Comparison of ENCODE assay signal across 1 cellular context in the genomic region with DNA sequence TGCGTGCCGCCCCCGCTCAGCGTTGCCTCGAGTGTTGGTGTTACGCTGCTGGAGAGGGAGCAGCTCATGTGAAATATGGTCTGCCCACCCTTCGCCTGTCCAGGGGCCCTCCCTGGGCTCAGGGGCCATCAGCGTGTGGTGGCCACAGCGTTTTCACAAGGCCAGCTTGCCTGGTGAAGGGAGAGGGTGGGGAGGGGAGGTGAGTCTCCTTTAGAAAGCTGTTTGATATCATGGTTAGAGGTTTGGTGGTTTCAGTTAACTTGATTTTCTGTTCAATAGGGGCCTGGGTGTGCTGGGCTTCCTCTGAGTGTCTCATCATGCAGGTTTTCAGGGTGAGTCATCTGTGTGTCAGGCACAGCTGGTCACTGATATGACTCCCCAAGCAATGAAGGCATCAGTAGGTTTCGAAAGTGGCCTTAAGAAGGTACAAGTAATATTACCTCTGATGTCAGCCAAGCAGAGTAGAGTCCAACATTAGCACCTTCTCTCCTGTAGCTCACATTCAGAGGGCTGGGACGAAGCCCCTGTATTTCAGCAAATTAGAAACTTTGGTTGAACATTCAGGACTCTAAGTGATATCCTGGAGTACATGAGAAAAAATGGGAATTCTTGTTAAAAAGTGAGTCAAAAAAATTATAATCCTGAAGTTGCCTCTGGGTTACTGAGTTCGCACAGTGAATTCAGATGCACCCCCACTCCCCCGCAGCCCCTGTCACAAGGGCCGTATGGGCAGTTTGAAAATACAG.
TF ChIP-seq lines count a peak whose summit lies in the region.

No MANE protein-coding gene starts in this region.

TF ChIP-seq in K562, 482 proteins besides CTCF, POLR2A, EP300 and RAD21 (continued from another document and continues in another):
- TF ChIP-seq, protein P1, sequence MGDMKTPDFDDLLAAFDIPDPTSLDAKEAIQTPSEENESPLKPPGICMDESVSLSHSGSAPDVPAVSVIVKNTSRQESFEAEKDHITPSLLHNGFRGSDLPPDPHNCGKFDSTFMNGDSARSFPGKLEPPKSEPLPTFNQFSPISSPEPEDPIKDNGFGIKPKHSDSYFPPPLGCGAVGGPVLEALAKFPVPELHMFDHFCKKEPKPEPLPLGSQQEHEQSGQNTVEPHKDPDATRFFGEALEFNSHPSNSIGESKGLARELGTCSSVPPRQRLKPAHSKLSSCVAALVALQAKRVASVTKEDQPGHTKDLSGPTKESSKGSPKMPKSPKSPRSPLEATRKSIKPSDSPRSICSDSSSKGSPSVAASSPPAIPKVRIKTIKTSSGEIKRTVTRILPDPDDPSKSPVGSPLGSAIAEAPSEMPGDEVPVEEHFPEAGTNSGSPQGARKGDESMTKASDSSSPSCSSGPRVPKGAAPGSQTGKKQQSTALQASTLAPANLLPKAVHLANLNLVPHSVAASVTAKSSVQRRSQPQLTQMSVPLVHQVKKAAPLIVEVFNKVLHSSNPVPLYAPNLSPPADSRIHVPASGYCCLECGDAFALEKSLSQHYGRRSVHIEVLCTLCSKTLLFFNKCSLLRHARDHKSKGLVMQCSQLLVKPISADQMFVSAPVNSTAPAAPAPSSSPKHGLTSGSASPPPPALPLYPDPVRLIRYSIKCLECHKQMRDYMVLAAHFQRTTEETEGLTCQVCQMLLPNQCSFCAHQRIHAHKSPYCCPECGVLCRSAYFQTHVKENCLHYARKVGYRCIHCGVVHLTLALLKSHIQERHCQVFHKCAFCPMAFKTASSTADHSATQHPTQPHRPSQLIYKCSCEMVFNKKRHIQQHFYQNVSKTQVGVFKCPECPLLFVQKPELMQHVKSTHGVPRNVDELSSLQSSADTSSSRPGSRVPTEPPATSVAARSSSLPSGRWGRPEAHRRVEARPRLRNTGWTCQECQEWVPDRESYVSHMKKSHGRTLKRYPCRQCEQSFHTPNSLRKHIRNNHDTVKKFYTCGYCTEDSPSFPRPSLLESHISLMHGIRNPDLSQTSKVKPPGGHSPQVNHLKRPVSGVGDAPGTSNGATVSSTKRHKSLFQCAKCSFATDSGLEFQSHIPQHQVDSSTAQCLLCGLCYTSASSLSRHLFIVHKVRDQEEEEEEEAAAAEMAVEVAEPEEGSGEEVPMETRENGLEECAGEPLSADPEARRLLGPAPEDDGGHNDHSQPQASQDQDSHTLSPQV (IDR thresholded peaks at IDR 0.05): peak; percentile 87
- TF ChIP-seq LEF1 (IDR thresholded peaks at IDR 0.05) (peak; percentile 93), TEAD1 (CRISPR knock-in tag; IDR thresholded peaks at IDR 0.05) (0 out of 4 replicates have a peak, but pooled peaks of 1 of the 2 experiments have one; percentile 35), ZNF24 (IDR thresholded peaks at IDR 0.05) (no peak), CEBPB (tag; IDR thresholded peaks at IDR 0.05) (peak; percentile 62), SMAD1 (IDR thresholded peaks at IDR 0.05; ENCODE audit: low read depth, low read length, partially characterized antibody) (no peak), MAFF (IDR thresholded peaks at IDR 0.05; ENCODE audit: low read length) (no peak), BRD4 (IDR thresholded peaks at IDR 0.05) (no peak), KHSRP (IDR thresholded peaks at IDR 0.05) (no peak), MBD2 (IDR thresholded peaks at IDR 0.05; ENCODE audit: borderline replicate concordance, low read depth) (no peak), ZNF224 (CRISPR knock-in tag; IDR thresholded peaks at IDR 0.05) (no peak), MTA3 (IDR thresholded peaks at IDR 0.05; ENCODE audit: borderline replicate concordance) (0 out of 2 replicates have a peak, but pooled peaks have one; percentile 44), GATAD2A (IDR thresholded peaks at IDR 0.05) (no peak), SMAD3 (CRISPR knock-in tag; conservative IDR thresholded peaks at IDR 0.05) (no peak), ILK (tag; IDR thresholded peaks at IDR 0.05; ENCODE audit: borderline replicate concordance, low read depth) (no peak), PHF8 (IDR thresholded peaks at IDR 0.05; ENCODE audit: borderline replicate concordance, low read length) (0 out of 2 replicates have a peak, but pooled peaks have one; percentile 12), PML (IDR thresholded peaks at IDR 0.05; ENCODE audit: low read length) (peak; percentile 74), ZNF551 (CRISPR knock-in tag; IDR thresholded peaks at IDR 0.05) (no peak), TRIM28 (IDR thresholded peaks at IDR 0.05) (no peak), ARID1B (IDR thresholded peaks at IDR 0.05) (peak; percentile 97), PRPF4 (IDR thresholded peaks at IDR 0.05; ENCODE audit: insufficient read depth, low read depth, low read length, poor library complexity, severe bottlenecking) (no peak), MAFG (tag; conservative IDR thresholded peaks at IDR 0.05) (peak; percentile 49), CREBBP (IDR thresholded peaks at IDR 0.05; ENCODE audit: low read depth, low read length) (no peak)
- TF ChIP-seq, protein P2, sequence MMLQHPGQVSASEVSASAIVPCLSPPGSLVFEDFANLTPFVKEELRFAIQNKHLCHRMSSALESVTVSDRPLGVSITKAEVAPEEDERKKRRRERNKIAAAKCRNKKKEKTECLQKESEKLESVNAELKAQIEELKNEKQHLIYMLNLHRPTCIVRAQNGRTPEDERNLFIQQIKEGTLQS (IDR thresholded peaks at IDR 0.05): peak; percentile 98
- TF ChIP-seq, protein P2 (CRISPR knock-in tag; conservative IDR thresholded peaks at IDR 0.05): peak; percentile 96
- TF ChIP-seq, protein P3, sequence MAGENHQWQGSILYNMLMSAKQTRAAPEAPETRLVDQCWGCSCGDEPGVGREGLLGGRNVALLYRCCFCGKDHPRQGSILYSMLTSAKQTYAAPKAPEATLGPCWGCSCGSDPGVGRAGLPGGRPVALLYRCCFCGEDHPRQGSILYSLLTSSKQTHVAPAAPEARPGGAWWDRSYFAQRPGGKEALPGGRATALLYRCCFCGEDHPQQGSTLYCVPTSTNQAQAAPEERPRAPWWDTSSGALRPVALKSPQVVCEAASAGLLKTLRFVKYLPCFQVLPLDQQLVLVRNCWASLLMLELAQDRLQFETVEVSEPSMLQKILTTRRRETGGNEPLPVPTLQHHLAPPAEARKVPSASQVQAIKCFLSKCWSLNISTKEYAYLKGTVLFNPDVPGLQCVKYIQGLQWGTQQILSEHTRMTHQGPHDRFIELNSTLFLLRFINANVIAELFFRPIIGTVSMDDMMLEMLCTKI (IDR thresholded peaks at IDR 0.05; ENCODE audit: partially characterized antibody): no peak
- TF ChIP-seq, protein P4, sequence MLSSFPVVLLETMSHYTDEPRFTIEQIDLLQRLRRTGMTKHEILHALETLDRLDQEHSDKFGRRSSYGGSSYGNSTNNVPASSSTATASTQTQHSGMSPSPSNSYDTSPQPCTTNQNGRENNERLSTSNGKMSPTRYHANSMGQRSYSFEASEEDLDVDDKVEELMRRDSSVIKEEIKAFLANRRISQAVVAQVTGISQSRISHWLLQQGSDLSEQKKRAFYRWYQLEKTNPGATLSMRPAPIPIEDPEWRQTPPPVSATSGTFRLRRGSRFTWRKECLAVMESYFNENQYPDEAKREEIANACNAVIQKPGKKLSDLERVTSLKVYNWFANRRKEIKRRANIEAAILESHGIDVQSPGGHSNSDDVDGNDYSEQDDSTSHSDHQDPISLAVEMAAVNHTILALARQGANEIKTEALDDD (IDR thresholded peaks at IDR 0.05): peak; percentile 87
- TF ChIP-seq, protein P5, sequence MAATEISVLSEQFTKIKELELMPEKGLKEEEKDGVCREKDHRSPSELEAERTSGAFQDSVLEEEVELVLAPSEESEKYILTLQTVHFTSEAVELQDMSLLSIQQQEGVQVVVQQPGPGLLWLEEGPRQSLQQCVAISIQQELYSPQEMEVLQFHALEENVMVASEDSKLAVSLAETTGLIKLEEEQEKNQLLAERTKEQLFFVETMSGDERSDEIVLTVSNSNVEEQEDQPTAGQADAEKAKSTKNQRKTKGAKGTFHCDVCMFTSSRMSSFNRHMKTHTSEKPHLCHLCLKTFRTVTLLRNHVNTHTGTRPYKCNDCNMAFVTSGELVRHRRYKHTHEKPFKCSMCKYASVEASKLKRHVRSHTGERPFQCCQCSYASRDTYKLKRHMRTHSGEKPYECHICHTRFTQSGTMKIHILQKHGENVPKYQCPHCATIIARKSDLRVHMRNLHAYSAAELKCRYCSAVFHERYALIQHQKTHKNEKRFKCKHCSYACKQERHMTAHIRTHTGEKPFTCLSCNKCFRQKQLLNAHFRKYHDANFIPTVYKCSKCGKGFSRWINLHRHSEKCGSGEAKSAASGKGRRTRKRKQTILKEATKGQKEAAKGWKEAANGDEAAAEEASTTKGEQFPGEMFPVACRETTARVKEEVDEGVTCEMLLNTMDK (IDR thresholded peaks at IDR 0.05; ENCODE audit: borderline replicate concordance, insufficient read depth, low read depth, low read length, poor library complexity, severe bottlenecking): no peak
- TF ChIP-seq, protein P6, sequence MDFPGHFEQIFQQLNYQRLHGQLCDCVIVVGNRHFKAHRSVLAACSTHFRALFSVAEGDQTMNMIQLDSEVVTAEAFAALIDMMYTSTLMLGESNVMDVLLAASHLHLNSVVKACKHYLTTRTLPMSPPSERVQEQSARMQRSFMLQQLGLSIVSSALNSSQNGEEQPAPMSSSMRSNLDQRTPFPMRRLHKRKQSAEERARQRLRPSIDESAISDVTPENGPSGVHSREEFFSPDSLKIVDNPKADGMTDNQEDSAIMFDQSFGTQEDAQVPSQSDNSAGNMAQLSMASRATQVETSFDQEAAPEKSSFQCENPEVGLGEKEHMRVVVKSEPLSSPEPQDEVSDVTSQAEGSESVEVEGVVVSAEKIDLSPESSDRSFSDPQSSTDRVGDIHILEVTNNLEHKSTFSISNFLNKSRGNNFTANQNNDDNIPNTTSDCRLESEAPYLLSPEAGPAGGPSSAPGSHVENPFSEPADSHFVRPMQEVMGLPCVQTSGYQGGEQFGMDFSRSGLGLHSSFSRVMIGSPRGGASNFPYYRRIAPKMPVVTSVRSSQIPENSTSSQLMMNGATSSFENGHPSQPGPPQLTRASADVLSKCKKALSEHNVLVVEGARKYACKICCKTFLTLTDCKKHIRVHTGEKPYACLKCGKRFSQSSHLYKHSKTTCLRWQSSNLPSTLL (IDR thresholded peaks at IDR 0.05): no peak; the same call in none of the 2 replicates
- TF ChIP-seq, protein P7, sequence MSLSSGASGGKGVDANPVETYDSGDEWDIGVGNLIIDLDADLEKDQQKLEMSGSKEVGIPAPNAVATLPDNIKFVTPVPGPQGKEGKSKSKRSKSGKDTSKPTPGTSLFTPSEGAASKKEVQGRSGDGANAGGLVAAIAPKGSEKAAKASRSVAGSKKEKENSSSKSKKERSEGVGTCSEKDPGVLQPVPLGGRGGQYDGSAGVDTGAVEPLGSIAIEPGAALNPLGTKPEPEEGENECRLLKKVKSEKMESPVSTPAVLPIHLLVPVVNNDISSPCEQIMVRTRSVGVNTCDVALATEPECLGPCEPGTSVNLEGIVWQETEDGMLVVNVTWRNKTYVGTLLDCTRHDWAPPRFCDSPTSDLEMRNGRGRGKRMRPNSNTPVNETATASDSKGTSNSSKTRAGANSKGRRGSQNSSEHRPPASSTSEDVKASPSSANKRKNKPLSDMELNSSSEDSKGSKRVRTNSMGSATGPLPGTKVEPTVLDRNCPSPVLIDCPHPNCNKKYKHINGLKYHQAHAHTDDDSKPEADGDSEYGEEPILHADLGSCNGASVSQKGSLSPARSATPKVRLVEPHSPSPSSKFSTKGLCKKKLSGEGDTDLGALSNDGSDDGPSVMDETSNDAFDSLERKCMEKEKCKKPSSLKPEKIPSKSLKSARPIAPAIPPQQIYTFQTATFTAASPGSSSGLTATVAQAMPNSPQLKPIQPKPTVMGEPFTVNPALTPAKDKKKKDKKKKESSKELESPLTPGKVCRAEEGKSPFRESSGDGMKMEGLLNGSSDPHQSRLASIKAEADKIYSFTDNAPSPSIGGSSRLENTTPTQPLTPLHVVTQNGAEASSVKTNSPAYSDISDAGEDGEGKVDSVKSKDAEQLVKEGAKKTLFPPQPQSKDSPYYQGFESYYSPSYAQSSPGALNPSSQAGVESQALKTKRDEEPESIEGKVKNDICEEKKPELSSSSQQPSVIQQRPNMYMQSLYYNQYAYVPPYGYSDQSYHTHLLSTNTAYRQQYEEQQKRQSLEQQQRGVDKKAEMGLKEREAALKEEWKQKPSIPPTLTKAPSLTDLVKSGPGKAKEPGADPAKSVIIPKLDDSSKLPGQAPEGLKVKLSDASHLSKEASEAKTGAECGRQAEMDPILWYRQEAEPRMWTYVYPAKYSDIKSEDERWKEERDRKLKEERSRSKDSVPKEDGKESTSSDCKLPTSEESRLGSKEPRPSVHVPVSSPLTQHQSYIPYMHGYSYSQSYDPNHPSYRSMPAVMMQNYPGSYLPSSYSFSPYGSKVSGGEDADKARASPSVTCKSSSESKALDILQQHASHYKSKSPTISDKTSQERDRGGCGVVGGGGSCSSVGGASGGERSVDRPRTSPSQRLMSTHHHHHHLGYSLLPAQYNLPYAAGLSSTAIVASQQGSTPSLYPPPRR (CRISPR knock-in tag; IDR thresholded peaks at IDR 0.05; ENCODE audit: borderline replicate concordance): no peak
- TF ChIP-seq, protein P8, sequence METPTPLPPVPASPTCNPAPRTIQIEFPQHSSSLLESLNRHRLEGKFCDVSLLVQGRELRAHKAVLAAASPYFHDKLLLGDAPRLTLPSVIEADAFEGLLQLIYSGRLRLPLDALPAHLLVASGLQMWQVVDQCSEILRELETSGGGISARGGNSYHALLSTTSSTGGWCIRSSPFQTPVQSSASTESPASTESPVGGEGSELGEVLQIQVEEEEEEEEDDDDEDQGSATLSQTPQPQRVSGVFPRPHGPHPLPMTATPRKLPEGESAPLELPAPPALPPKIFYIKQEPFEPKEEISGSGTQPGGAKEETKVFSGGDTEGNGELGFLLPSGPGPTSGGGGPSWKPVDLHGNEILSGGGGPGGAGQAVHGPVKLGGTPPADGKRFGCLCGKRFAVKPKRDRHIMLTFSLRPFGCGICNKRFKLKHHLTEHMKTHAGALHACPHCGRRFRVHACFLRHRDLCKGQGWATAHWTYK (CRISPR knock-in tag; IDR thresholded peaks at IDR 0.05): no peak
- TF ChIP-seq, protein P9, sequence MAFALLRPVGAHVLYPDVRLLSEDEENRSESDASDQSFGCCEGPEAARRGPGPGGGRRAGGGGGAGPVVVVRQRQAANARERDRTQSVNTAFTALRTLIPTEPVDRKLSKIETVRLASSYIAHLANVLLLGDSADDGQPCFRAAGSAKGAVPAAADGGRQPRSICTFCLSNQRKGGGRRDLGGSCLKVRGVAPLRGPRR (CRISPR knock-in tag; IDR thresholded peaks at IDR 0.05): no peak
- TF ChIP-seq, protein P10, sequence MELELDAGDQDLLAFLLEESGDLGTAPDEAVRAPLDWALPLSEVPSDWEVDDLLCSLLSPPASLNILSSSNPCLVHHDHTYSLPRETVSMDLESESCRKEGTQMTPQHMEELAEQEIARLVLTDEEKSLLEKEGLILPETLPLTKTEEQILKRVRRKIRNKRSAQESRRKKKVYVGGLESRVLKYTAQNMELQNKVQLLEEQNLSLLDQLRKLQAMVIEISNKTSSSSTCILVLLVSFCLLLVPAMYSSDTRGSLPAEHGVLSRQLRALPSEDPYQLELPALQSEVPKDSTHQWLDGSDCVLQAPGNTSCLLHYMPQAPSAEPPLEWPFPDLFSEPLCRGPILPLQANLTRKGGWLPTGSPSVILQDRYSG (tag; conservative IDR thresholded peaks at IDR 0.05; ENCODE audit: low read depth): no peak
- TF ChIP-seq, protein P11, sequence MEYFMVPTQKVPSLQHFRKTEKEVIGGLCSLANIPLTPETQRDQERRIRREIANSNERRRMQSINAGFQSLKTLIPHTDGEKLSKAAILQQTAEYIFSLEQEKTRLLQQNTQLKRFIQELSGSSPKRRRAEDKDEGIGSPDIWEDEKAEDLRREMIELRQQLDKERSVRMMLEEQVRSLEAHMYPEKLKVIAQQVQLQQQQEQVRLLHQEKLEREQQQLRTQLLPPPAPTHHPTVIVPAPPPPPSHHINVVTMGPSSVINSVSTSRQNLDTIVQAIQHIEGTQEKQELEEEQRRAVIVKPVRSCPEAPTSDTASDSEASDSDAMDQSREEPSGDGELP (CRISPR knock-in tag; IDR thresholded peaks at IDR 0.05; ENCODE audit: borderline replicate concordance): peak; percentile 97
